8 cellular contexts compared by ENCODE assay signal in the genomic region with DNA sequence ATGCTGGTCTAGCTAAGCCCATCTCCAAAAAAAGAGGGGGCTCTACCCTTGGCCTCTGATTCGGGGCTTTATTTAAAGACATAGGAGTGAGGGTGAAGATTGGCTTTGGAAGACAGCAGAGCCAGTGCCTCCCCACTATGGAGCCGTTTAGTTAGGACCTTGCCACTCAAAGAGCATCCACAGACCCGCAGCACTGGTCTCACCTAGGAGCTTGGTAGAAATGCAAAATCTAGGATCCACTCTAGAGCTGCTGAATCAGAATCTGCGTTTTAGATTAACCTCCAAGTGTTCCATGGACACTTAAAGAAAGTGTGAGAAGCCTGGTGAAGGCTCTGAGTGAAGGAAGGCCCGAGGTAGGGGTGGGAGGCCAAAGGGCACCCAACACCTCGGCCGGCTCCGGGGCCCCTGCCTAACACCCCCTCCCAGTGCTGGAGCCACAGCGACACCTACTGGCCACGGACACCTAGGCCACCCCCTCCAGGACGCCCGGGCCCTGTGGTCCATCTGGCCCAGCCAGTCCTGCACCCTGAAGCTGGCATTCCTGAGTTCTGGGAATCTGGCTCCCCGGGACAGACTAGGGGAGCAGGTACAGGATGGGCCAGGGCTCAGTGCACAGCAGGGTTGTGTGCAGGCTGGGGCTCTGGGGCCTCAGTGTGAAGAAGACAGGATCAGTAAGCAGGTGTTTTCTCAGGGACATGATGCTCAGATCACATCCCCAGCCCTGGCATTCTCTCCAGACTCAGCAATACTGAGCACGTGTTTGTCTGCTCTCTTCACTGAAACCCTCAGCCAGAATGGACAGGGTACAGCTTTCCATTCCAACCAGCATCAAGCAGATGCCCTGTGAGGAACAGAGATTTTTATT.
A peak's percentile ranks its signal among the peaks of the same experiment; 100 is the strongest.
DNase-seq lines count a peak whose midpoint lies in the region; ATAC-seq and TF ChIP-seq lines count a peak whose summit lies in the region.

No MANE protein-coding gene starts in this region.

- H2AFZ ChIP-seq in fibroblast of lung (ENCODE audit: low read length) = no peak overlapping the region

- no peak overlapping the region for H3K4me2 ChIP-seq in fibroblast of lung (ENCODE audit: extremely low read depth, insufficient read depth, low read length)

- H3K4me3 Mint-ChIP-seq in activated T-cell treated with anti-CD3 and anti-CD28 coated beads, Interleukin-2, amount 50 U/mL, for 24 hours = no peak overlapping the region
- no peak overlapping the region for H3K4me3 Mint-ChIP-seq in neural crest cell
- no peak overlapping the region for H3K4me3 Mint-ChIP-seq in stimulated activated naive CD8-positive, alpha-beta T cell treated with anti-CD3 and anti-CD28 coated beads, Interleukin-15, amount 100 ng/mL, for 72 hours

- H3K9me3 Mint-ChIP-seq in activated T-cell treated with anti-CD3 and anti-CD28 coated beads, Interleukin-2, amount 50 U/mL, for 24 hours = no peaks in the 10 kb centered on the region
- H3K9me3 Mint-ChIP-seq in neural crest cell = no peaks in the 10 kb centered on the region
- no peaks in the 10 kb centered on the region for H3K9me3 Mint-ChIP-seq in stimulated activated naive CD8-positive, alpha-beta T cell treated with anti-CD3 and anti-CD28 coated beads, Interleukin-15, amount 100 ng/mL, for 72 hours

- no peaks in the 10 kb centered on the region for H3K36me3 Mint-ChIP-seq in activated T-cell treated with anti-CD3 and anti-CD28 coated beads, Interleukin-2, amount 50 U/mL, for 24 hours (ENCODE audit: low read depth)
- H3K36me3 Mint-ChIP-seq in neural crest cell (ENCODE audit: low read depth) = no peaks in the 10 kb centered on the region

- H3K27me3 Mint-ChIP-seq in activated T-cell treated with anti-CD3 and anti-CD28 coated beads, Interleukin-2, amount 50 U/mL, for 24 hours = peaks cover 2% of the 10 kb centered on the region
- H3K27me3 Mint-ChIP-seq in neural crest cell (ENCODE audit: low read depth) = peaks cover 20% of the 10 kb centered on the region
- no peaks in the 10 kb centered on the region for H3K27me3 Mint-ChIP-seq in stimulated activated naive CD8-positive, alpha-beta T cell treated with anti-CD3 and anti-CD28 coated beads, Interleukin-15, amount 100 ng/mL, for 72 hours

- H3K79me2 ChIP-seq in fibroblast of lung (ENCODE audit: control insufficient read depth, insufficient read depth, low read length) = no peaks in the 10 kb centered on the region

- H3K4me3 ChIP-seq in fibroblast of lung (replicated peaks in 1 of 4; ENCODE audit: control extremely low read depth in 1 of 4, insufficient read depth in 1 of 4, low read depth in 3 of 4, low read length in 4 of 4) = no peak overlapping the region

- H4K20me1 ChIP-seq in fibroblast of lung (ENCODE audit: control insufficient read depth, extremely low read depth, insufficient read depth, low read length) = no peaks in the 10 kb centered on the region

- H3K4me1 Mint-ChIP-seq in activated T-cell treated with anti-CD3 and anti-CD28 coated beads, Interleukin-2, amount 50 U/mL, for 24 hours (ENCODE audit: low read depth) = no peaks in the 10 kb centered on the region
- peaks cover 6% of the 10 kb centered on the region for H3K4me1 Mint-ChIP-seq in neural crest cell
- H3K4me1 Mint-ChIP-seq in stimulated activated naive CD8-positive, alpha-beta T cell treated with anti-CD3 and anti-CD28 coated beads, Interleukin-15, amount 100 ng/mL, for 72 hours = no peaks in the 10 kb centered on the region

- ATAC-seq in HG03442 (IDR thresholded peaks at IDR 0.05; ENCODE audit: unreplicated experiment) (peak; percentile 61), GM18517 (IDR thresholded peaks at IDR 0.05; ENCODE audit: unreplicated experiment) (no peak)
- peak; percentile 95 for ATAC-seq in stimulated activated naive CD8-positive, alpha-beta T cell treated with anti-CD3 and anti-CD28 coated beads, Interleukin-15, amount 100 ng/mL, for 72 hours

- H3K9me3 ChIP-seq in fibroblast of lung (ENCODE audit: control insufficient read depth, insufficient read depth, low read depth, low read length) = no peaks in the 10 kb centered on the region

- DNase-seq in GM03348 (ENCODE audit: low spot score) = peak; percentile 95
- peak; percentile 78 for DNase-seq in OCI-M1 (lab: John Stamatoyannopoulos, UW)
- DNase-seq in activated T-cell treated with anti-CD3 and anti-CD28 coated beads, Interleukin-2, amount 50 U/mL, for 24 hours = peak; percentile 86
- peak; percentile 18 to 35 for DNase-seq in fibroblast of lung (ENCODE audit: low read depth in 2 of 2)
- DNase-seq in neural crest cell (ENCODE audit: low read depth, low spot score) = peak; percentile 94
- DNase-seq in stimulated activated naive CD8-positive, alpha-beta T cell treated with anti-CD3 and anti-CD28 coated beads, Interleukin-15, amount 100 ng/mL, for 72 hours = peak; percentile 76

- H3K27me3 ChIP-seq in fibroblast of lung (ENCODE audit: control insufficient read depth, insufficient read depth, low read length) = peaks cover 17% of the 10 kb centered on the region

- no peak overlapping the region for H3K27ac ChIP-seq in fibroblast of lung (ENCODE audit: insufficient read depth, low read length)

- H3K36me3 ChIP-seq in fibroblast of lung (ENCODE audit: control insufficient read depth, insufficient read depth, low read length) = no peaks in the 10 kb centered on the region

- H3K27ac Mint-ChIP-seq in activated T-cell treated with anti-CD3 and anti-CD28 coated beads, Interleukin-2, amount 50 U/mL, for 24 hours = no peak overlapping the region
- no peak overlapping the region for H3K27ac Mint-ChIP-seq in neural crest cell (ENCODE audit: unreplicated experiment)
- H3K27ac Mint-ChIP-seq in stimulated activated naive CD8-positive, alpha-beta T cell treated with anti-CD3 and anti-CD28 coated beads, Interleukin-15, amount 100 ng/mL, for 72 hours = no peak overlapping the region

- no peak overlapping the region for H3K9ac ChIP-seq in fibroblast of lung (ENCODE audit: insufficient read depth, low read length)

- no peaks in the 10 kb centered on the region for H3K4me1 ChIP-seq in fibroblast of lung (ENCODE audit: control insufficient read depth, extremely low read depth, insufficient read depth, low read length)

- TF ChIP-seq CTCF in fibroblast of lung (conservative IDR thresholded peaks at IDR 0.05 in 1 of 2, IDR thresholded peaks at IDR 0.05 in 1 of 2; ENCODE audit: low read depth in 1 of 2, low read length in 2 of 2) (peak; percentile 84 to 93), neural crest cell (conservative IDR thresholded peaks at IDR 0.05) (peak; percentile 99)

Comparison
In these comparisons a context has a peak if more than half of its experiments do, and no peak if none do; other contexts are left out.
1. DNase-seq: peak in every context shown above with its lines; median percentile 95 in GM03348; 94 in neural crest cell; 86 in activated T-cell treated with anti-CD3 and anti-CD28 coated beads, Interleukin-2, amount 50 U/mL, for 24 hours; 78 in OCI-M1; 76 in stimulated activated naive CD8-positive, alpha-beta T cell treated with anti-CD3 and anti-CD28 coated beads, Interleukin-15, amount 100 ng/mL, for 72 hours; 26 in fibroblast of lung.